In genomic region chr13:97359181-97360057, GRCh38 we compare ENCODE assay signal across 8 cellular contexts.
DNase-seq lines count a peak whose midpoint lies in the region; ATAC-seq, FAIRE-seq and TF ChIP-seq lines count a peak whose summit lies in the region.

No MANE protein-coding gene starts in this region.

- intact Hi-C loops in GM12878 (cut with micrococcal nuclease; ENCODE audit: unreplicated experiment) = loop anchor here (1.0 to 10.0 kb wide), 4 partner anchors 137 to 341 kb away; partner anchors contain the start of gene MBNL2

- FAIRE-seq in GM12878 (lab: Jason Lieb, UNC) = peak; percentile 84

- in situ Hi-C loops in GM12878 (cut with MboI) = no loop called here

- peak in 2 of 3 donors; percentile 14 to 37 for DNase-seq in stimulated activated CD4-positive, alpha-beta T cell treated with anti-CD3 and anti-CD28 coated beads, Interleukin-12 subunit alpha, Interleukin-12 subunit beta, amount 100 ng/mL, for 48 hours (ENCODE audit: low read depth in 2 of 3, low spot score in 1 of 3)
- no peak for DNase-seq in stimulated activated CD4-positive, alpha-beta T cell treated with anti-CD3 and anti-CD28 coated beads, Interleukin-12 subunit alpha, Interleukin-12 subunit beta, amount 100 ng/mL, for 4 hours
- DNase-seq in NAMALWA (ENCODE audit: low spot score) = peak; percentile 93
- peak; percentile 66 for DNase-seq in SK-N-SH
- no peak for DNase-seq in GM12878 (ENCODE audit: low read depth, low spot score)
- DNase-seq in iPS DF 6.9 (ENCODE audit: low read depth, low spot score) = peak; percentile 43
- peak; percentile 46 for DNase-seq in smooth muscle cell of the brain vasculature (ENCODE audit: low read depth, low spot score)

- no peak for TF ChIP-seq POLR2A in GM12878 (IDR thresholded peaks at IDR 0.05; ENCODE audit: low read depth, low read length)

- H3K27ac ChIP-seq in SK-N-SH (ENCODE audit: low read depth in 2 of 2, low read length in 1 of 2) (peak overlapping the region in 1 of 2 experiments; percentile 31; a peak in 2 of 4 replicates), GM12878 (ENCODE audit: control insufficient read depth, insufficient read depth) (no peak overlapping the region), iPS DF 6.9 (ENCODE audit: low read length) (no peak overlapping the region)

- peak; percentile 89 for TF ChIP-seq RAD21 in SK-N-SH (IDR thresholded peaks at IDR 0.05; ENCODE audit: low read length)
- TF ChIP-seq RAD21 in GM12878 (IDR thresholded peaks at IDR 0.05; ENCODE audit: insufficient read depth, low read depth, low read length) = peak; percentile 90

- H4K20me1 ChIP-seq in SK-N-SH (ENCODE audit: insufficient read depth) (no peaks in the 10 kb centered on the region), GM12878 (ENCODE audit: control insufficient read depth, insufficient read depth) (no peaks in the 10 kb centered on the region)

- H3K27me3 ChIP-seq in SK-N-SH (ENCODE audit: insufficient read depth) (no peaks in the 10 kb centered on the region), GM12878 (replicated peaks in 1 of 2; ENCODE audit: control insufficient read depth in 2 of 2, insufficient read depth in 2 of 2, low read length in 1 of 2) (no peaks in the 10 kb centered on the region), iPS DF 6.9 (ENCODE audit: control insufficient read depth, insufficient read depth, low read length) (no peaks in the 10 kb centered on the region)

- H3F3A ChIP-seq in SK-N-SH (replicated peaks; ENCODE audit: insufficient read depth) = peaks cover 43% of the 10 kb centered on the region

- ATAC-seq in HG02571 (IDR thresholded peaks at IDR 0.05; ENCODE audit: unreplicated experiment) (peak; percentile 91), GM12878 (peak; percentile 100)

- SMC1A ChIA-PET in GM12878 (lab: Charles Lee; ENCODE audit: uncharacterized antibody, unreplicated experiment) = interaction anchor here (0.7 to 8.1 kb wide), 17 partner anchors 8 to 440 kb away, joined by 3 to 99 read pairs (median 4); partner anchors contain the start of gene MBNL2

- H3K36me3 ChIP-seq in SK-N-SH (replicated peaks in 1 of 2; ENCODE audit: control insufficient read depth in 1 of 2, insufficient read depth in 2 of 2, low read length in 1 of 2) (peaks cover 70 to 98% of the 10 kb centered on the region in 2 experiments), GM12878 (ENCODE audit: control insufficient read depth in 2 of 2, insufficient read depth in 2 of 2, low read length in 1 of 2) (no peaks in the 10 kb centered on the region), iPS DF 6.9 (ENCODE audit: control insufficient read depth, insufficient read depth, low read length) (no peaks in the 10 kb centered on the region)

- TF ChIP-seq CTCF in SK-N-SH (IDR thresholded peaks at IDR 0.05) (peak; percentile 92), GM12878 (IDR thresholded peaks at IDR 0.05 in 2 of 3, conservative IDR thresholded peaks at IDR 0.05 in 1 of 3; ENCODE audit: control insufficient read depth in 2 of 3, extremely low read depth in 1 of 3, insufficient read depth in 1 of 3, low read depth in 3 of 3, low read length in 3 of 3) (peak; percentile 77 to 84 (median 83))

- H2AFZ ChIP-seq in SK-N-SH (ENCODE audit: low read depth) (no peak overlapping the region), GM12878 (ENCODE audit: control insufficient read depth, low read depth, low read length) (no peak overlapping the region)

- H3K9me3 ChIP-seq in SK-N-SH = no peaks in the 10 kb centered on the region
- H3K9me3 ChIP-seq in GM12878 (replicated peaks; ENCODE audit: control insufficient read depth, insufficient read depth, low read length) = no peaks in the 10 kb centered on the region
- H3K9me3 ChIP-seq in iPS DF 6.9 (ENCODE audit: control insufficient read depth, insufficient read depth, low read length) = no peaks in the 10 kb centered on the region

- H3K4me2 ChIP-seq in SK-N-SH = no peak overlapping the region
- no peak overlapping the region for H3K4me2 ChIP-seq in GM12878 (ENCODE audit: control insufficient read depth, insufficient read depth)

- BruUV-seq in GM12878 (replicated peaks; lab: Mats Ljungman, UMichigan) = no TSS peak

- H3K9me2 ChIP-seq in SK-N-SH = no peaks in the 10 kb centered on the region

- peaks cover 82% of the 10 kb centered on the region; the same call in 1 of the 2 replicates for H3K79me2 ChIP-seq in SK-N-SH (ENCODE audit: insufficient read depth)
- H3K79me2 ChIP-seq in GM12878 (ENCODE audit: control insufficient read depth, insufficient read depth, low read length) = no peaks in the 10 kb centered on the region

- no peak overlapping the region for H3K4me3 ChIP-seq in SK-N-SH (ENCODE audit: low read depth in 2 of 2, low read length in 1 of 2)
- no peak overlapping the region for H3K4me3 ChIP-seq in GM12878
- H3K4me3 ChIP-seq in iPS DF 6.9 (ENCODE audit: low read length) = no peak overlapping the region

- CTCF ChIA-PET in SK-N-SH (lab: Yijun Ruan, JAX) = interaction anchor here (0.6 to 18.2 kb wide), 41 partner anchors 8 to 1326 kb away, joined by 3 to 222 read pairs (median 3); partner anchors contain the start of genes MBNL2 and RAP2A
- CTCF ChIA-PET in GM12878 (lab: Yijun Ruan, JAX) = interaction anchor here (0.7 to 7.9 kb wide), 28 partner anchors 8 to 341 kb away, joined by 3 to 135 read pairs (median 4); no protein-coding TSS in a partner anchor

- POLR2A ChIA-PET in SK-N-SH (lab: Yijun Ruan, JAX) = interaction anchor here (0.6 kb wide), 2 partner anchors 138 to 745 kb away, joined by 3 to 8 read pairs; no protein-coding TSS in a partner anchor
- POLR2A ChIA-PET in GM12878 (lab: Charles Lee) = interaction anchor here (0.6 kb wide), 1 partner anchor 501 kb away, joined by 4 read pairs; no protein-coding TSS in a partner anchor

- no peak for TF ChIP-seq EP300 in SK-N-SH (IDR thresholded peaks at IDR 0.05; ENCODE audit: borderline replicate concordance in 1 of 2, low read depth in 1 of 2, low read length in 1 of 2)
- TF ChIP-seq EP300 in GM12878 (IDR thresholded peaks at IDR 0.05; ENCODE audit: borderline replicate concordance in 1 of 2, control insufficient read depth in 1 of 2, low read depth in 2 of 2, low read length in 2 of 2) = no peak

- WGBS in SK-N-SH (ENCODE audit: low lambda C conversion rate) = 51% methylated on average over 8 of the region's 8 CpGs
- WGBS in GM12878 (ENCODE audit: insufficient coverage, insufficient replicate concordance, low lambda C conversion rate, missing lambda C conversion rate) = 30% methylated on average over 8 of the region's 8 CpGs
- WGBS in iPS DF 6.9 (ENCODE audit: insufficient coverage, insufficient read length) = no CpG with 5 or more reads among the region's 8 CpGs

- RAD21 ChIA-PET in GM12878 (lab: Charles Lee; ENCODE audit: unreplicated experiment) = interaction anchor here (0.9 to 5.3 kb wide), 9 partner anchors 120 to 249 kb away, joined by 3 to 74 read pairs (median 3); partner anchors contain the start of gene MBNL2

- peaks cover 0 to 4% of the 10 kb centered on the region in 2 experiments; a peak in 1 of 4 replicates for H3K4me1 ChIP-seq in SK-N-SH (ENCODE audit: control insufficient read depth in 1 of 2, insufficient read depth in 2 of 2, low read depth in 1 of 2, low read length in 1 of 2)
- no peaks in the 10 kb centered on the region for H3K4me1 ChIP-seq in GM12878 (ENCODE audit: control insufficient read depth, insufficient read depth, low read length)
- no peaks in the 10 kb centered on the region for H3K4me1 ChIP-seq in iPS DF 6.9 (ENCODE audit: control insufficient read depth, insufficient read depth, low read length)

- H3K9ac ChIP-seq in SK-N-SH = no peak overlapping the region
- H3K9ac ChIP-seq in GM12878 (ENCODE audit: control insufficient read depth, insufficient read depth, low read length) = no peak overlapping the region

TF ChIP-seq in SK-N-SH, 30 proteins besides CTCF, POLR2A, EP300 and RAD21:
- TF ChIP-seq SMC3 (IDR thresholded peaks at IDR 0.05; ENCODE audit: low read depth, low read length) (peak; percentile 82), ELF1 (IDR thresholded peaks at IDR 0.05) (no peak)

TF ChIP-seq in GM12878, 131 proteins besides CTCF, POLR2A, EP300 and RAD21:
- TF ChIP-seq RUNX3 (IDR thresholded peaks at IDR 0.05; ENCODE audit: low read length) (peak; percentile 59), ZNF207 (IDR thresholded peaks at IDR 0.05; ENCODE audit: borderline replicate concordance) (no peak), SMC3 (IDR thresholded peaks at IDR 0.05; ENCODE audit: borderline replicate concordance, low read length) (peak; percentile 81), CBFB (IDR thresholded peaks at IDR 0.05; ENCODE audit: low read depth) (peak; percentile 28; the same call in 1 of the 2 replicates), YY1 (IDR thresholded peaks at IDR 0.05; ENCODE audit: low read depth, low read length) (peak; percentile 40; the same call in 1 of the 2 replicates)

Comparison
In these comparisons a context has a peak if more than half of its experiments do, and no peak if none do; other contexts are left out.
1. DNase-seq: peak in stimulated activated CD4-positive, alpha-beta T cell treated with anti-CD3 and anti-CD28 coated beads, Interleukin-12 subunit alpha, Interleukin-12 subunit beta, amount 100 ng/mL, for 48 hours (2 of 3), NAMALWA (single experiment), SK-N-SH (single experiment), iPS DF 6.9 (single experiment) and smooth muscle cell of the brain vasculature (single experiment); none in stimulated activated CD4-positive, alpha-beta T cell treated with anti-CD3 and anti-CD28 coated beads, Interleukin-12 subunit alpha, Interleukin-12 subunit beta, amount 100 ng/mL, for 4 hours (single experiment) and GM12878 (single experiment).